In the genomic region with DNA sequence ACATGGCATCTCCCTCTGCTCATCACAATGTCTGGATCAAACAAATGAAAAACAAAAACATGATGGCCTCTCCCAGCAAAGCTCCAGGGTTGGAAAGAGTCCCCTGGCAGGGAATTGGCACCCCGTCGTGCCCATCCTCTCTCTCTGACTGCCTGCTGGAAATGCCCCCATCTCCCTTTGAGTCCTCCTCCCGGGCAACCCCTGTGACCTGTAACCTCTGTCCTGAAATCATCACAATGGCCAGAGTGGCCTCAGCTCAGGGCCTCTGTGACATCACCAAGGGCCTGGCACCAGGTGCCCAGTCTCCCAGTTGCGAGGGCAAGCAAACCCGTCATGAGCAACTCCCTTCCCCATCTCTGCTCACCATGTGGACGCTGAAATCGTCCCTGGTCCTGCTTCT, we compare ENCODE assay signal across 4 cellular contexts. TPM values are rescaled to one million over a fixed set of nuclear protein-coding genes. Genes with fewer than 3 reads are reported as not detected.
"Had no signal": no experiment of that assay in that cellular context is flagged by ENCODE, and none has a peak within 500 bp of the region (broad histone marks: within the 10 kb centered on the region; RNA-seq: fewer than 3 reads in every experiment).

A gene with protein sequence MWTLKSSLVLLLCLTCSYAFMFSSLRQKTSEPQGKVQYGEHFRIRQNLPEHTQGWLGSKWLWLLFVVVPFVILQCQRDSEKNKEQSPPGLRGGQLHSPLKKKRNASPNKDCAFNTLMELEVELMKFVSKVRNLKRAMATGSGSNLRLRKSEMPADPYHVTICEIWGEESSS (plus strand): TSS at position 301 of the 400 bp plus-strand sequence. CDS start 65 bp downstream, at position 366.

RNA-seq across cellular contexts. Expression of the gene that starts here (rescaled TPM):
- total RNA-seq: GM23248, H4, HT1080 had no signal
- polyA plus RNA-seq: GM23248, IgD-negative memory B cell had no signal
